In genomic region chr12:51639361-51639760, GRCh38 we compare ENCODE assay signal across 21 cellular contexts.
"Had no signal": no experiment of that assay in that cellular context is flagged by ENCODE, and none has a peak within 500 bp of the region (broad histone marks: within the 10 kb centered on the region; RNA-seq: fewer than 3 reads in every experiment).

No MANE protein-coding gene starts in this region.

- H3K79me2 ChIP-seq: hepatocyte had no signal

- DNase-seq: activated CD4-positive, alpha-beta T cell treated with anti-CD3 and anti-CD28 coated beads, Interleukin-2, amount 10 ng/mL, durations not matched to agents 7 days and 5 days; activated naive CD4-positive, alpha-beta T cell treated with anti-CD3 and anti-CD28 coated beads, Interleukin-2, amount 10 ng/mL, durations not matched to agents 7 days and 5 days; activated T-cell treated with anti-CD3 and anti-CD28 coated beads, Interleukin-2, amount 50 U/mL, for 24 hours; aorta; colonic mucosa; erythroblast; mesenchymal stem cell; naive thymus-derived CD4-positive, alpha-beta T cell; stimulated activated CD4-positive, alpha-beta T cell treated with anti-CD3 and anti-CD28 coated beads, Interleukin-2, amount 100 ng/mL, for 48 hours; transverse colon; uterus had no signal

- H3K27ac ChIP-seq: colonic mucosa, hepatocyte, prostate gland, right atrium auricular region, suprapubic skin, transverse colon, uterus had no signal

- H3K36me3 ChIP-seq: colonic mucosa, prostate gland, right atrium auricular region, suprapubic skin, transverse colon, uterus had no signal

- H3K4me1 Mint-ChIP-seq: activated CD4-positive, alpha-beta T cell treated with anti-CD3 and anti-CD28 coated beads, Interleukin-2, amount 10 ng/mL, durations not matched to agents 7 days and 5 days; activated naive CD4-positive, alpha-beta T cell treated with anti-CD3 and anti-CD28 coated beads, Interleukin-2, amount 10 ng/mL, durations not matched to agents 7 days and 5 days; central memory CD8-positive, alpha-beta T cell; WTC11 had no signal

- H3K4me3 Mint-ChIP-seq: activated CD4-positive, alpha-beta T cell treated with anti-CD3 and anti-CD28 coated beads, Interleukin-2, amount 10 ng/mL, durations not matched to agents 7 days and 5 days; activated naive CD4-positive, alpha-beta T cell treated with anti-CD3 and anti-CD28 coated beads, Interleukin-2, amount 10 ng/mL, durations not matched to agents 7 days and 5 days; activated T-cell treated with anti-CD3 and anti-CD28 coated beads, Interleukin-2, amount 50 U/mL, for 24 hours; central memory CD8-positive, alpha-beta T cell; stimulated activated naive CD8-positive, alpha-beta T cell treated with anti-CD3 and anti-CD28 coated beads, Interleukin-15, Interleukin-2, amounts not matched to agents 100 ng/mL and 50 ng/mL, for 24 hours; WTC11 had no signal

- H3K4me1 ChIP-seq: colonic mucosa, prostate gland, right atrium auricular region, suprapubic skin, transverse colon, uterus had no signal

- ATAC-seq: naive thymus-derived CD4-positive, alpha-beta T cell; WTC11 had no signal

- H3K9me3 ChIP-seq: colonic mucosa, prostate gland, suprapubic skin, uterus had no signal

- H3K9me3 Mint-ChIP-seq: activated CD4-positive, alpha-beta T cell treated with anti-CD3 and anti-CD28 coated beads, Interleukin-2, amount 10 ng/mL, durations not matched to agents 7 days and 5 days; activated naive CD4-positive, alpha-beta T cell treated with anti-CD3 and anti-CD28 coated beads, Interleukin-2, amount 10 ng/mL, durations not matched to agents 7 days and 5 days; activated T-helper 2 cell treated with anti-CD3 and anti-CD28 coated beads, Interferon-gamma antibody, Interleukin-2, Interleukin-4, amounts not matched to agents 10 μg/mL and 5 μg/mL and 100 μg/mL, durations not matched to agents 14 hours and 24 hours and 36 hours; central memory CD8-positive, alpha-beta T cell had no signal

- H3K27me3 ChIP-seq: colonic mucosa, hepatocyte, right atrium auricular region, suprapubic skin, transverse colon, uterus had no signal

- H3K36me3 Mint-ChIP-seq: activated naive CD4-positive, alpha-beta T cell treated with anti-CD3 and anti-CD28 coated beads, Interleukin-2, amount 10 ng/mL, durations not matched to agents 7 days and 5 days had no signal

- H3K27ac Mint-ChIP-seq: activated CD4-positive, alpha-beta T cell treated with anti-CD3 and anti-CD28 coated beads, Interleukin-2, amount 10 ng/mL, durations not matched to agents 7 days and 5 days; activated naive CD4-positive, alpha-beta T cell treated with anti-CD3 and anti-CD28 coated beads, Interleukin-2, amount 10 ng/mL, durations not matched to agents 7 days and 5 days; activated T-cell treated with anti-CD3 and anti-CD28 coated beads, Interleukin-2, amount 50 U/mL, for 24 hours; activated T-helper 2 cell treated with anti-CD3 and anti-CD28 coated beads, Interferon-gamma antibody, Interleukin-2, Interleukin-4, amounts not matched to agents 10 μg/mL and 5 μg/mL and 100 μg/mL, durations not matched to agents 14 hours and 24 hours and 36 hours; naive thymus-derived CD4-positive, alpha-beta T cell; stimulated activated naive CD8-positive, alpha-beta T cell treated with anti-CD3 and anti-CD28 coated beads, Interleukin-15, Interleukin-2, amounts not matched to agents 100 ng/mL and 50 ng/mL, for 24 hours; WTC11 had no signal

- H3K27me3 Mint-ChIP-seq: central memory CD8-positive, alpha-beta T cell had no signal

- H3K4me2 ChIP-seq: hepatocyte had no signal

- FAIRE-seq: endometrium, TTC549 had no signal

- H3K4me3 ChIP-seq: colonic mucosa, hepatocyte, prostate gland, right atrium auricular region, suprapubic skin, transverse colon, uterus had no signal

- H2AFZ ChIP-seq: hepatocyte had no signal
